In the genomic region with DNA sequence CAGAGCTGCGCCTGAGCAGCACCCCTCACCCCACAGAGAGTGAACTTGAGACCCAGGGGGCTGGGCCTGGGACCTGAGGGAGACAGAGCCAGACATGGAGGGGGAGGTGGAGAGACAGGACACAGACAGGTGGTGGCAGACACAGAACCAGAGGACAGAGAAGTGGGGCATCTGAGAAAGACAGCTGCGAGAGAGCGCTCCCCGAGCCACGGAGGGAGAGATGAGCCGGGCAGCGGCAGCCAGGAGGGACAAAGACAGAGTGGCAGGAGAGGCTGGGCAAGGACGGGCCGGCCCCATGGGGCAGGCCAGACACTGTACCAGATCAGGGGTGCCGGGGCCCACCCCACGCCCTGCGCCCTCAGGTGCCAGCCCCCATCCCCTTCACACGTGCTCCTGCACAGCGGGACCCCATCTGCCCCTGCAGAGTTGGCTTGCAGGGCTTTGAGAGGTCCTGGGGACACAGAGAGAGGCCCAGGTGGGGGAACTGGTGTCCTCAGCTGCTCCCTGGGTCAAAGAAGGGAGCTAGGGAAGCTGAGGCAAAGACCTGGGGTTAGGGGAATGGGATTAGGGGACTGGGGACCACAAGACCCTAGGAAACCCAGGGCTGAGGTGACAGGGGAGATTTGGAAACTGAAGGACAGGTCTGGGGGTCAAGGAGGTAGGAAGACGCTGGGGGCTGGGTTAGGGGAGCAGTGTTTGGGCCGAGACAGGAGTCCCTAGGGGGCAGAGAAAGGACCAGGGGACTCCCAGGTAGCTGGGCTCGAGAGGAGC, we compare ENCODE assay signal across 7 cellular contexts. TPM values are rescaled to one million over a fixed set of nuclear protein-coding genes. Genes with fewer than 3 reads are reported as not detected.
DNase-seq lines count a peak whose midpoint lies in the region; ATAC-seq, FAIRE-seq and TF ChIP-seq lines count a peak whose summit lies in the region.
"Had no signal": no experiment of that assay in that cellular context is flagged by ENCODE, and none has a peak within 500 bp of the region (broad histone marks: within the 10 kb centered on the region; RNA-seq: fewer than 3 reads in every experiment).

No MANE protein-coding gene starts in this region.

- H3K9me3 ChIP-seq in HepG2 (ENCODE audit: low read length): no peaks in the 10 kb centered on the region
- no peaks in the 10 kb centered on the region for H3K9me3 ChIP-seq in MM.1S (replicated peaks; ENCODE audit: insufficient read depth, low read length)

- no peak overlapping the region for H3K27ac ChIP-seq in ACC112 (ENCODE audit: low read depth, low read length)
- H3K27ac ChIP-seq in HepG2 (ENCODE audit: extremely low read length, insufficient read depth, low read length): no peak overlapping the region
- no peak overlapping the region for H3K27ac ChIP-seq in MM.1S (ENCODE audit: low read length)

- BruUV-seq in HepG2 (replicated peaks; lab: Mats Ljungman, UMichigan): no TSS peak

- no peak for TF ChIP-seq RAD21 in HepG2 (CRISPR knock-in tag; IDR thresholded peaks at IDR 0.05)

- TF ChIP-seq CTCF in WI38 (IDR thresholded peaks at IDR 0.05; ENCODE audit: low read depth, low read length) (no peak), HepG2 (CRISPR knock-in tag; IDR thresholded peaks at IDR 0.05) (no peak), MM.1S (IDR thresholded peaks at IDR 0.05; ENCODE audit: low read length) (no peak)

- intact Hi-C loops in HepG2 (cut with micrococcal nuclease; ENCODE audit: unreplicated experiment): loop anchor here (5.0 to 10.0 kb wide), 3 partner anchors 53 to 348 kb away; a partner anchor contains a TSS

- H3K27me3 ChIP-seq in ACC112 (ENCODE audit: insufficient read depth, low read length) (peaks cover 22% of the 10 kb centered on the region), HepG2 (ENCODE audit: control insufficient read depth in 1 of 2, insufficient read depth in 2 of 2, low read length in 2 of 2) (peaks cover 0 to 19% of the 10 kb centered on the region in 2 experiments; a peak in 3 of 5 replicates), MM.1S (replicated peaks; ENCODE audit: insufficient read depth, low read length) (peaks cover 20% of the 10 kb centered on the region)

- no peak for FAIRE-seq in HepG2 (lab: Jason Lieb, UNC)
- FAIRE-seq: endothelial cell of umbilical vein had no signal

- H4K20me1 ChIP-seq in HepG2 (ENCODE audit: insufficient read depth, low read length): peaks cover 5% of the 10 kb centered on the region
- no peaks in the 10 kb centered on the region for H4K20me1 ChIP-seq in MM.1S (ENCODE audit: insufficient read depth, low read length)

- H3F3A ChIP-seq in MM.1S (ENCODE audit: insufficient read depth, low read length): no peaks in the 10 kb centered on the region

- POLR2A ChIA-PET in HepG2 (lab: Yijun Ruan, JAX): no interaction called here

- no peaks in the 10 kb centered on the region for H3K79me2 ChIP-seq in ACC112 (ENCODE audit: control insufficient read depth, insufficient read depth, low read length, unreplicated experiment)
- no peaks in the 10 kb centered on the region for H3K79me2 ChIP-seq in HepG2 (ENCODE audit: insufficient read depth, low read length)
- no peaks in the 10 kb centered on the region for H3K79me2 ChIP-seq in MM.1S (ENCODE audit: low read length)

- TF ChIP-seq POLR2A in HepG2 (IDR thresholded peaks at IDR 0.05; ENCODE audit: insufficient read depth in 1 of 2, low read depth in 2 of 2, low read length in 2 of 2): no peak

- H3K4me2 ChIP-seq in HepG2 (ENCODE audit: low read depth, low read length) (peak overlapping the region; percentile 87), MM.1S (ENCODE audit: low read depth, low read length) (no peak overlapping the region)

- H3K36me3 ChIP-seq in ACC112 (ENCODE audit: insufficient read depth, low read length): no peaks in the 10 kb centered on the region
- no peaks in the 10 kb centered on the region for H3K36me3 ChIP-seq in HepG2 (replicated peaks in 1 of 2; ENCODE audit: control insufficient read depth in 1 of 2, insufficient read depth in 2 of 2, low read length in 2 of 2)
- no peaks in the 10 kb centered on the region for H3K36me3 ChIP-seq in MM.1S (replicated peaks; ENCODE audit: insufficient read depth, low read length)

- peak overlapping the region; percentile 41; the same call in 1 of the 2 replicates for H3K9ac ChIP-seq in HepG2 (ENCODE audit: insufficient read depth, low read depth, low read length)
- H3K9ac ChIP-seq in MM.1S (ENCODE audit: low read length): no peak overlapping the region

- no peak for DNase-seq in HepG2 (ENCODE audit: low spot score)
- DNase-seq in occipital lobe (lab: John Stamatoyannopoulos, UW): no peak
- no peak for DNase-seq in MM.1S

- H3K4me1 ChIP-seq in ACC112 (ENCODE audit: control insufficient read depth, insufficient read depth, low read length, unreplicated experiment) (no peaks in the 10 kb centered on the region), HepG2 (ENCODE audit: insufficient read depth, low read length) (peaks cover 21% of the 10 kb centered on the region), MM.1S (ENCODE audit: low read length) (no peaks in the 10 kb centered on the region)

- CTCF ChIA-PET in HepG2 (lab: Yijun Ruan, JAX; ENCODE audit: low intra/inter-chr PET ratio, low total read pairs): no interaction called here

- TF ChIP-seq EP300 in HepG2 (IDR thresholded peaks at IDR 0.05; ENCODE audit: low read depth in 2 of 2, low read length in 2 of 2) (no peak), HepG2 (CRISPR knock-in tag; IDR thresholded peaks at IDR 0.05; ENCODE audit: borderline replicate concordance) (no peak)

- ATAC-seq in HepG2 (peak; percentile 60), HG03439 (IDR thresholded peaks at IDR 0.05; ENCODE audit: unreplicated experiment) (no peak)

- no peaks in the 10 kb centered on the region for H3K9me2 ChIP-seq in MM.1S (replicated peaks; ENCODE audit: insufficient read depth, low read length)

- WGBS in HepG2 (ENCODE audit: low lambda C conversion rate): 3% methylated on average over 9 of the region's 17 CpGs

- H3K4me3 ChIP-seq in ACC112 (ENCODE audit: low read depth, low read length) (peak overlapping the region; percentile 32; the same call in 1 of the 2 replicates), WI38 (ENCODE audit: low read depth, low read length) (peak overlapping the region; percentile 30), HepG2 (replicated peaks in 1 of 3; ENCODE audit: insufficient read depth in 1 of 3, low read depth in 2 of 3, low read length in 3 of 3) (peak overlapping the region; percentile 52 to 64 (median 59)), MM.1S (ENCODE audit: low read length) (no peak overlapping the region)

- in situ Hi-C loops in HepG2 (cut with HindIII; ENCODE audit: extremely low pct_ligation_motif_present, low pct_unique_long_range_greater_than_20kb): loop anchor here (10.0 kb wide), 1 partner anchor 45 kb away; no protein-coding TSS in a partner anchor

- H2AFZ ChIP-seq in ACC112 (ENCODE audit: low read length, unreplicated experiment) (no peak overlapping the region), HepG2 (ENCODE audit: low read length) (no peak overlapping the region), MM.1S (ENCODE audit: low read length) (no peak overlapping the region)

RNA-seq across cellular contexts. Expression of a gene that starts 0.7 kb away (rescaled TPM):
- total RNA-seq in HepG2 (2016; rRNA removed; fragmentation: Illumina TruSeq; extraction: Trizol) (1.6 and 3.1 TPM in 2 replicates), occipital lobe (17.0 TPM)
- 2.6 and 2.8 TPM in 2 replicates for total RNA-seq in HepG2 (2016; cell fraction: cytosol; rRNA removed; fragmentation: Illumina TruSeq; extraction: Trizol; ENCODE audit: low read depth)
- total RNA-seq in HepG2 (2016; cell fraction: insoluble cytoplasmic fraction; rRNA removed; fragmentation: Illumina TruSeq; extraction: Trizol): 1.6 and 2.6 TPM in 2 replicates
- 5.4 and 6.4 TPM in 2 replicates for total RNA-seq in HepG2 (2016; cell fraction: membrane; rRNA removed; fragmentation: Illumina TruSeq; extraction: Trizol)
- 1.3 and 2.2 TPM in 2 replicates for total RNA-seq in HepG2 (2016; cell fraction: nucleus; rRNA removed; fragmentation: Illumina TruSeq; extraction: Trizol)
- polyA plus RNA-seq in HepG2 (2011; rRNA removed): 1.0 and 1.4 TPM in 2 replicates
- polyA plus RNA-seq in HepG2 (2011; cell fraction: cytosol; rRNA removed): 0.60 and 1.0 TPM in 2 replicates
- polyA plus RNA-seq in HepG2 (2011; cell fraction: nucleus; rRNA removed): 1.8 and 2.0 TPM in 2 replicates
- 0.46 and 0.56 TPM in 2 replicates for polyA plus RNA-seq in HepG2 (2012)
- polyA plus RNA-seq in HepG2 (2016; cell fraction: cytosol; fragmentation: Illumina TruSeq; extraction: Trizol; ENCODE audit: low read depth): 4.2 and 5.7 TPM in 2 replicates
- 1.4 and 1.8 TPM in 2 replicates for polyA plus RNA-seq in HepG2 (2016; cell fraction: insoluble cytoplasmic fraction; fragmentation: Illumina TruSeq; extraction: Trizol; ENCODE audit: low read depth)
- polyA plus RNA-seq in HepG2 (2016; cell fraction: membrane; fragmentation: Illumina TruSeq; extraction: Trizol; ENCODE audit: low read depth): 5.2 and 5.9 TPM in 2 replicates
- polyA plus RNA-seq in HepG2 (2016; cell fraction: nucleus; fragmentation: Illumina TruSeq; extraction: Trizol; ENCODE audit: insufficient read depth, low read depth): 2.1 and 4.0 TPM in 2 replicates
- polyA minus RNA-seq in HepG2 (2011; rRNA and poly(A)+ RNA removed; ENCODE audit: low replicate concordance): 0.78 TPM in 1 of 2 replicates, not detected in the other
- 0.88 TPM in 1 of 2 replicates, not detected in the other for polyA minus RNA-seq in HepG2 (2011; cell fraction: cytosol; rRNA and poly(A)+ RNA removed)
- polyA minus RNA-seq in HepG2 (2011; cell fraction: nucleus; rRNA and poly(A)+ RNA removed): 0.62 TPM in 1 of 2 replicates, not detected in the other

RNA-seq across cellular contexts. Expression of a gene that starts 16.3 kb away (rescaled TPM):
- total RNA-seq in HepG2 (2016; rRNA removed; fragmentation: Illumina TruSeq; extraction: Trizol) (not detected in 2 replicates), occipital lobe (44.0 TPM)
- total RNA-seq in HepG2 (2016; cell fraction: cytosol; rRNA removed; fragmentation: Illumina TruSeq; extraction: Trizol; ENCODE audit: low read depth): not detected in 2 replicates
- total RNA-seq in HepG2 (2016; cell fraction: insoluble cytoplasmic fraction; rRNA removed; fragmentation: Illumina TruSeq; extraction: Trizol): not detected in 2 replicates
- total RNA-seq in HepG2 (2016; cell fraction: membrane; rRNA removed; fragmentation: Illumina TruSeq; extraction: Trizol): not detected in 2 replicates
- total RNA-seq in HepG2 (2016; cell fraction: nucleus; rRNA removed; fragmentation: Illumina TruSeq; extraction: Trizol): not detected in 2 replicates
- polyA plus RNA-seq in HepG2 (2011; rRNA removed): not detected in 2 replicates
- not detected in 2 replicates for polyA plus RNA-seq in HepG2 (2011; cell fraction: cytosol; rRNA removed)
- 0.38 TPM in 1 of 2 replicates, not detected in the other for polyA plus RNA-seq in HepG2 (2011; cell fraction: nucleus; rRNA removed)
- polyA plus RNA-seq in HepG2 (2012): not detected in 2 replicates
- not detected in 2 replicates for polyA plus RNA-seq in HepG2 (2016; cell fraction: cytosol; fragmentation: Illumina TruSeq; extraction: Trizol; ENCODE audit: low read depth)
- not detected in 2 replicates for polyA plus RNA-seq in HepG2 (2016; cell fraction: insoluble cytoplasmic fraction; fragmentation: Illumina TruSeq; extraction: Trizol; ENCODE audit: low read depth)
- not detected in 2 replicates for polyA plus RNA-seq in HepG2 (2016; cell fraction: membrane; fragmentation: Illumina TruSeq; extraction: Trizol; ENCODE audit: low read depth)
- polyA plus RNA-seq in HepG2 (2016; cell fraction: nucleus; fragmentation: Illumina TruSeq; extraction: Trizol; ENCODE audit: insufficient read depth, low read depth): not detected in 2 replicates
- 0.35 TPM in 1 of 2 replicates, not detected in the other for polyA minus RNA-seq in HepG2 (2011; rRNA and poly(A)+ RNA removed; ENCODE audit: low replicate concordance)
- not detected in 2 replicates for polyA minus RNA-seq in HepG2 (2011; cell fraction: cytosol; rRNA and poly(A)+ RNA removed)
- not detected in 2 replicates for polyA minus RNA-seq in HepG2 (2011; cell fraction: nucleus; rRNA and poly(A)+ RNA removed)
- total RNA-seq: endothelial cell of umbilical vein had no signal
- polyA plus RNA-seq: endothelial cell of umbilical vein had no signal

RNA-seq across cellular contexts. Expression of a gene that starts 31.2 kb away (rescaled TPM):
- total RNA-seq in HepG2 (2016; rRNA removed; fragmentation: Illumina TruSeq; extraction: Trizol) (0.76 and 2.5 TPM in 2 replicates), occipital lobe (5.3 TPM)
- total RNA-seq in HepG2 (2016; cell fraction: cytosol; rRNA removed; fragmentation: Illumina TruSeq; extraction: Trizol; ENCODE audit: low read depth): 6.9 and 7.0 TPM in 2 replicates
- 0.83 and 1.3 TPM in 2 replicates for total RNA-seq in HepG2 (2016; cell fraction: insoluble cytoplasmic fraction; rRNA removed; fragmentation: Illumina TruSeq; extraction: Trizol)
- total RNA-seq in HepG2 (2016; cell fraction: membrane; rRNA removed; fragmentation: Illumina TruSeq; extraction: Trizol): 5.0 and 5.4 TPM in 2 replicates
- 1.2 and 1.7 TPM in 2 replicates for total RNA-seq in HepG2 (2016; cell fraction: nucleus; rRNA removed; fragmentation: Illumina TruSeq; extraction: Trizol)
- 2.9 and 4.0 TPM in 2 replicates for polyA plus RNA-seq in HepG2 (2011; rRNA removed)
- polyA plus RNA-seq in HepG2 (2011; cell fraction: cytosol; rRNA removed): 4.2 and 5.4 TPM in 2 replicates
- polyA plus RNA-seq in HepG2 (2011; cell fraction: nucleus; rRNA removed): 2.7 and 3.1 TPM in 2 replicates
- polyA plus RNA-seq in HepG2 (2012): 0.43 and 2.3 TPM in 2 replicates
- polyA plus RNA-seq in HepG2 (2016; cell fraction: cytosol; fragmentation: Illumina TruSeq; extraction: Trizol; ENCODE audit: low read depth): 9.6 and 9.8 TPM in 2 replicates
- polyA plus RNA-seq in HepG2 (2016; cell fraction: insoluble cytoplasmic fraction; fragmentation: Illumina TruSeq; extraction: Trizol; ENCODE audit: low read depth): 1.0 and 1.1 TPM in 2 replicates
- polyA plus RNA-seq in HepG2 (2016; cell fraction: membrane; fragmentation: Illumina TruSeq; extraction: Trizol; ENCODE audit: low read depth): 6.2 and 6.8 TPM in 2 replicates
- polyA plus RNA-seq in HepG2 (2016; cell fraction: nucleus; fragmentation: Illumina TruSeq; extraction: Trizol; ENCODE audit: insufficient read depth, low read depth): 1.3 and 2.6 TPM in 2 replicates
- 6.4 and 19.0 TPM in 2 replicates for polyA minus RNA-seq in HepG2 (2011; rRNA and poly(A)+ RNA removed; ENCODE audit: low replicate concordance)
- 1.8 TPM in 1 of 2 replicates, not detected in the other for polyA minus RNA-seq in HepG2 (2011; cell fraction: cytosol; rRNA and poly(A)+ RNA removed)
- polyA minus RNA-seq in HepG2 (2011; cell fraction: nucleus; rRNA and poly(A)+ RNA removed): 0.75 TPM in 1 of 2 replicates, not detected in the other

RNA-seq across cellular contexts. Expression of a gene that starts 52.6 kb away (rescaled TPM):
- total RNA-seq in HepG2 (2016; rRNA removed; fragmentation: Illumina TruSeq; extraction: Trizol) (26.1 and 28.4 TPM in 2 replicates), occipital lobe (42.7 TPM)
- total RNA-seq in HepG2 (2016; cell fraction: cytosol; rRNA removed; fragmentation: Illumina TruSeq; extraction: Trizol; ENCODE audit: low read depth): 18.1 and 18.8 TPM in 2 replicates
- 24.5 and 27.7 TPM in 2 replicates for total RNA-seq in HepG2 (2016; cell fraction: insoluble cytoplasmic fraction; rRNA removed; fragmentation: Illumina TruSeq; extraction: Trizol)
- total RNA-seq in HepG2 (2016; cell fraction: membrane; rRNA removed; fragmentation: Illumina TruSeq; extraction: Trizol): 22.6 and 25.5 TPM in 2 replicates
- total RNA-seq in HepG2 (2016; cell fraction: nucleus; rRNA removed; fragmentation: Illumina TruSeq; extraction: Trizol): 24.5 and 34.9 TPM in 2 replicates
- polyA plus RNA-seq in HepG2 (2011; rRNA removed): 17.9 and 20.4 TPM in 2 replicates
- polyA plus RNA-seq in HepG2 (2011; cell fraction: cytosol; rRNA removed): 6.8 and 11.2 TPM in 2 replicates
- 18.2 and 22.4 TPM in 2 replicates for polyA plus RNA-seq in HepG2 (2011; cell fraction: nucleus; rRNA removed)
- polyA plus RNA-seq in HepG2 (2012): 10.8 and 13.1 TPM in 2 replicates
- polyA plus RNA-seq in HepG2 (2016; cell fraction: cytosol; fragmentation: Illumina TruSeq; extraction: Trizol; ENCODE audit: low read depth): 4.2 and 4.7 TPM in 2 replicates
- 19.5 and 20.9 TPM in 2 replicates for polyA plus RNA-seq in HepG2 (2016; cell fraction: insoluble cytoplasmic fraction; fragmentation: Illumina TruSeq; extraction: Trizol; ENCODE audit: low read depth)
- polyA plus RNA-seq in HepG2 (2016; cell fraction: membrane; fragmentation: Illumina TruSeq; extraction: Trizol; ENCODE audit: low read depth): 5.3 and 5.6 TPM in 2 replicates
- 49.7 and 53.4 TPM in 2 replicates for polyA plus RNA-seq in HepG2 (2016; cell fraction: nucleus; fragmentation: Illumina TruSeq; extraction: Trizol; ENCODE audit: insufficient read depth, low read depth)
- 20.9 and 25.1 TPM in 2 replicates for polyA minus RNA-seq in HepG2 (2011; rRNA and poly(A)+ RNA removed; ENCODE audit: low replicate concordance)
- 9.6 and 12.2 TPM in 2 replicates for polyA minus RNA-seq in HepG2 (2011; cell fraction: cytosol; rRNA and poly(A)+ RNA removed)
- polyA minus RNA-seq in HepG2 (2011; cell fraction: nucleus; rRNA and poly(A)+ RNA removed): 44.3 and 47.9 TPM in 2 replicates

RNA-seq across cellular contexts. Expression of a gene that starts 52.9 kb away (rescaled TPM):
- total RNA-seq in HepG2 (2016; rRNA removed; fragmentation: Illumina TruSeq; extraction: Trizol) (102 and 113 TPM in 2 replicates), occipital lobe (43.4 TPM)
- total RNA-seq in HepG2 (2016; cell fraction: cytosol; rRNA removed; fragmentation: Illumina TruSeq; extraction: Trizol; ENCODE audit: low read depth): 36.6 and 40.5 TPM in 2 replicates
- total RNA-seq in HepG2 (2016; cell fraction: insoluble cytoplasmic fraction; rRNA removed; fragmentation: Illumina TruSeq; extraction: Trizol): 96.0 and 117 TPM in 2 replicates
- 43.4 and 44.4 TPM in 2 replicates for total RNA-seq in HepG2 (2016; cell fraction: membrane; rRNA removed; fragmentation: Illumina TruSeq; extraction: Trizol)
- 70.7 and 78.7 TPM in 2 replicates for total RNA-seq in HepG2 (2016; cell fraction: nucleus; rRNA removed; fragmentation: Illumina TruSeq; extraction: Trizol)
- 50.1 and 52.2 TPM in 2 replicates for polyA plus RNA-seq in HepG2 (2011; rRNA removed)
- 32.2 and 38.5 TPM in 2 replicates for polyA plus RNA-seq in HepG2 (2011; cell fraction: cytosol; rRNA removed)
- polyA plus RNA-seq in HepG2 (2011; cell fraction: nucleus; rRNA removed): 91.6 and 121 TPM in 2 replicates
- 124 and 158 TPM in 2 replicates for polyA plus RNA-seq in HepG2 (2012)
- polyA plus RNA-seq in HepG2 (2016; cell fraction: cytosol; fragmentation: Illumina TruSeq; extraction: Trizol; ENCODE audit: low read depth): 11.8 and 14.3 TPM in 2 replicates
- 83.4 and 91.9 TPM in 2 replicates for polyA plus RNA-seq in HepG2 (2016; cell fraction: insoluble cytoplasmic fraction; fragmentation: Illumina TruSeq; extraction: Trizol; ENCODE audit: low read depth)
- 20.7 and 20.8 TPM in 2 replicates for polyA plus RNA-seq in HepG2 (2016; cell fraction: membrane; fragmentation: Illumina TruSeq; extraction: Trizol; ENCODE audit: low read depth)
- polyA plus RNA-seq in HepG2 (2016; cell fraction: nucleus; fragmentation: Illumina TruSeq; extraction: Trizol; ENCODE audit: insufficient read depth, low read depth): 117 TPM in 2 replicates
- polyA minus RNA-seq in HepG2 (2011; rRNA and poly(A)+ RNA removed; ENCODE audit: low replicate concordance): 68.0 and 103 TPM in 2 replicates
- polyA minus RNA-seq in HepG2 (2011; cell fraction: cytosol; rRNA and poly(A)+ RNA removed): 43.2 and 68.7 TPM in 2 replicates
- 63.1 and 101 TPM in 2 replicates for polyA minus RNA-seq in HepG2 (2011; cell fraction: nucleus; rRNA and poly(A)+ RNA removed)

Comparison
In these comparisons a context has a peak if more than half of its experiments do, and no peak if none do; other contexts are left out.
1. RNA of a gene that starts 16.3 kb away (total RNA-seq): 44.0 TPM in occipital lobe (single experiment); not detected in HepG2; every median in the first group is over 10 times any median in the second.